In the genomic region with DNA sequence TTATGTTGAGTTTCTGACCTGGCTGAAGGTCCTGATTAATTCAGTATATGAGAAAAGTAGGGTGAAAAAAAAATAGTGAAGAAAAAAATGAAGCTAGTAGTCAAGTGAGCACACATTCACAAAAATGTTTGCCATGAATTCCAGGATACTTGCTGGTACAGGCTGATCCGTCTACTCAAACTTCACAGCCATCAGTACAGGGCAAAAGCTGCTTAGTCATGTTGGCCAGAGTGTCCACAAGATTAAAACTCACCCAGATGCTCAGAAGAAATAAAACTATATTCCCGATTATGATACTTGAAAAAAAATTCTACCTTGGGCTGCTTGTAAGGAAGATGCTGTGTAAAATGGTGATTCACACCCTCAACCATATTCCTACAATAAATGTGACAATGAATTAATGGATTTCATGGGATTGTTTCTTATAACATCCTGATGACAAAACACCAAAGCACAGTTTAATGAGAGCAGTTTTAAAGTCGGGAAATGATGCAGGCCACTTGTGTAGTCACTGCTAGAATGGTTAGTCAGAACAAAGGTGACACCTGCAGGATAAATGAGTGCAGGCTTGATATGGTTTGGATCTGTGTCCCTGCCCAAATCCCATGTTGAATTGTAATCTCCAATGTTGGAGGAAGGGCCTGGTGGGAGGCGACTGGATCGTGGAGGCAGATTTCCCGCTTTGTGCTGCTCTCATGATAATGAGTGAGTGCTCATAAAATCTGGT, we compare ENCODE assay signal across 1 cellular context.
TF ChIP-seq lines count a peak whose summit lies in the region.

No MANE protein-coding gene starts in this region.

TF ChIP-seq in GM23338, 12 proteins besides CTCF, POLR2A, EP300 and RAD21 (continued from another document):
- TF ChIP-seq, protein P1, sequence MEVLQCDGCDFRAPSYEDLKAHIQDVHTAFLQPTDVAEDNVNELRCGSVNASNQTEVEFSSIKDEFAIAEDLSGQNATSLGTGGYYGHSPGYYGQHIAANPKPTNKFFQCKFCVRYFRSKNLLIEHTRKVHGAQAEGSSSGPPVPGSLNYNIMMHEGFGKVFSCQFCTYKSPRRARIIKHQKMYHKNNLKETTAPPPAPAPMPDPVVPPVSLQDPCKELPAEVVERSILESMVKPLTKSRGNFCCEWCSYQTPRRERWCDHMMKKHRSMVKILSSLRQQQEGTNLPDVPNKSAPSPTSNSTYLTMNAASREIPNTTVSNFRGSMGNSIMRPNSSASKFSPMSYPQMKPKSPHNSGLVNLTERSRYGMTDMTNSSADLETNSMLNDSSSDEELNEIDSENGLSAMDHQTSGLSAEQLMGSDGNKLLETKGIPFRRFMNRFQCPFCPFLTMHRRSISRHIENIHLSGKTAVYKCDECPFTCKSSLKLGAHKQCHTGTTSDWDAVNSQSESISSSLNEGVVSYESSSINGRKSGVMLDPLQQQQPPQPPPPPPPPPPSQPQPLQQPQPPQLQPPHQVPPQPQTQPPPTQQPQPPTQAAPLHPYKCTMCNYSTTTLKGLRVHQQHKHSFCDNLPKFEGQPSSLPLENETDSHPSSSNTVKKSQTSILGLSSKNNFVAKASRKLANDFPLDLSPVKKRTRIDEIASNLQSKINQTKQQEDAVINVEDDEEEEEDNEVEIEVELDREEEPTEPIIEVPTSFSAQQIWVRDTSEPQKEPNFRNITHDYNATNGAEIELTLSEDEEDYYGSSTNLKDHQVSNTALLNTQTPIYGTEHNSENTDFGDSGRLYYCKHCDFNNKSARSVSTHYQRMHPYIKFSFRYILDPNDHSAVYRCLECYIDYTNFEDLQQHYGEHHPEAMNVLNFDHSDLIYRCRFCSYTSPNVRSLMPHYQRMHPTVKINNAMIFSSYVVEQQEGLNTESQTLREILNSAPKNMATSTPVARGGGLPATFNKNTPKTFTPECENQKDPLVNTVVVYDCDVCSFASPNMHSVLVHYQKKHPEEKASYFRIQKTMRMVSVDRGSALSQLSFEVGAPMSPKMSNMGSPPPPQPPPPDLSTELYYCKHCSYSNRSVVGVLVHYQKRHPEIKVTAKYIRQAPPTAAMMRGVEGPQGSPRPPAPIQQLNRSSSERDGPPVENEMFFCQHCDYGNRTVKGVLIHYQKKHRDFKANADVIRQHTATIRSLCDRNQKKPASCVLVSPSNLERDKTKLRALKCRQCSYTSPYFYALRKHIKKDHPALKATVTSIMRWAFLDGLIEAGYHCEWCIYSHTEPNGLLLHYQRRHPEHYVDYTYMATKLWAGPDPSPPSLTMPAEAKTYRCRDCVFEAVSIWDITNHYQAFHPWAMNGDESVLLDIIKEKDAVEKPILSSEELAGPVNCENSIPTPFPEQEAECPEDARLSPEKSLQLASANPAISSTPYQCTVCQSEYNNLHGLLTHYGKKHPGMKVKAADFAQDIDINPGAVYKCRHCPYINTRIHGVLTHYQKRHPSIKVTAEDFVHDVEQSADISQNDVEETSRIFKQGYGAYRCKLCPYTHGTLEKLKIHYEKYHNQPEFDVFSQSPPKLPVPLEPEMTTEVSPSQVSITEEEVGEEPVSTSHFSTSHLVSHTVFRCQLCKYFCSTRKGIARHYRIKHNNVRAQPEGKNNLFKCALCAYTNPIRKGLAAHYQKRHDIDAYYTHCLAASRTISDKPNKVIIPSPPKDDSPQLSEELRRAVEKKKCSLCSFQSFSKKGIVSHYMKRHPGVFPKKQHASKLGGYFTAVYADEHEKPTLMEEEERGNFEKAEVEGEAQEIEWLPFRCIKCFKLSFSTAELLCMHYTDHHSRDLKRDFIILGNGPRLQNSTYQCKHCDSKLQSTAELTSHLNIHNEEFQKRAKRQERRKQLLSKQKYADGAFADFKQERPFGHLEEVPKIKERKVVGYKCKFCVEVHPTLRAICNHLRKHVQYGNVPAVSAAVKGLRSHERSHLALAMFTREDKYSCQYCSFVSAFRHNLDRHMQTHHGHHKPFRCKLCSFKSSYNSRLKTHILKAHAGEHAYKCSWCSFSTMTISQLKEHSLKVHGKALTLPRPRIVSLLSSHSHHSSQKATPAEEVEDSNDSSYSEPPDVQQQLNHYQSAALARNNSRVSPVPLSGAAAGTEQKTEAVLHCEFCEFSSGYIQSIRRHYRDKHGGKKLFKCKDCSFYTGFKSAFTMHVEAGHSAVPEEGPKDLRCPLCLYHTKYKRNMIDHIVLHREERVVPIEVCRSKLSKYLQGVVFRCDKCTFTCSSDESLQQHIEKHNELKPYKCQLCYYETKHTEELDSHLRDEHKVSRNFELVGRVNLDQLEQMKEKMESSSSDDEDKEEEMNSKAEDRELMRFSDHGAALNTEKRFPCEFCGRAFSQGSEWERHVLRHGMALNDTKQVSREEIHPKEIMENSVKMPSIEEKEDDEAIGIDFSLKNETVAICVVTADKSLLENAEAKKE (CRISPR knock-in tag; IDR thresholded peaks at IDR 0.05) = no peak
- no peak for TF ChIP-seq REST (IDR thresholded peaks at IDR 0.05; ENCODE audit: unreplicated experiment)
- TF ChIP-seq ETS1 (IDR thresholded peaks at IDR 0.05) = no peak
- no peak for TF ChIP-seq STAT1 (IDR thresholded peaks at IDR 0.05; ENCODE audit: unreplicated experiment)
- no peak for TF ChIP-seq JUNB (IDR thresholded peaks at IDR 0.05; ENCODE audit: unreplicated experiment)
- TF ChIP-seq POLR2AphosphoS5 (IDR thresholded peaks at IDR 0.05; ENCODE audit: low read depth) = no peak
- TF ChIP-seq EZH2 (IDR thresholded peaks at IDR 0.05; ENCODE audit: low read depth, unreplicated experiment) = no peak
